Comparison of ENCODE assay signal across 8 cellular contexts in genomic region chr1:157073944-157074685, GRCh38. TPM values are rescaled to one million over a fixed set of nuclear protein-coding genes. Genes with fewer than 3 reads are reported as not detected.
DNase-seq lines count a peak whose midpoint lies in the region; FAIRE-seq and TF ChIP-seq lines count a peak whose summit lies in the region.

No MANE protein-coding gene starts in this region.

- dilution Hi-C loops in keratinocyte (cut with MboI; ENCODE audit: extremely low pct_ligation_motif_present, low sequenced_read_pairs): no loop called here

- no peaks in the 10 kb centered on the region for H3K9me1 ChIP-seq in keratinocyte (ENCODE audit: control insufficient read depth, extremely low read depth, insufficient read depth, low read length)

- TF ChIP-seq CTCF in breast epithelium (IDR thresholded peaks at IDR 0.05) (peak in 2 of 3 donors; percentile 29 to 54), keratinocyte (optimal IDR thresholded peaks at IDR 0.05 in 1 of 3, IDR thresholded peaks at IDR 0.05 in 1 of 3, conservative IDR thresholded peaks at IDR 0.05 in 1 of 3; ENCODE audit: extremely low read depth in 1 of 3, insufficient read depth in 2 of 3, low read length in 3 of 3) (peak; percentile 61 to 79 (median 65))

- TF ChIP-seq POLR2A in breast epithelium (IDR thresholded peaks at IDR 0.05): no peak
- no peak for TF ChIP-seq POLR2A in GM12892 (IDR thresholded peaks at IDR 0.05; ENCODE audit: low read depth, low read length)

- H3K9me3 ChIP-seq in breast epithelium: no peaks in the 10 kb centered on the region
- no peaks in the 10 kb centered on the region for H3K9me3 ChIP-seq in keratinocyte (ENCODE audit: control insufficient read depth, low read depth, low read length)

- no peak overlapping the region for H3K27ac ChIP-seq in breast epithelium
- H3K27ac ChIP-seq in keratinocyte (ENCODE audit: control insufficient read depth, insufficient read depth, low read length): no peak overlapping the region

- peak overlapping the region; percentile 77 for H2AFZ ChIP-seq in keratinocyte (ENCODE audit: control insufficient read depth, low read length)

- FAIRE-seq in keratinocyte (lab: Jason Lieb, UNC): peak; percentile 90
- FAIRE-seq in GM12892 (lab: Jason Lieb, UNC): no peak

- H4K20me1 ChIP-seq in keratinocyte (ENCODE audit: control insufficient read depth, extremely low read depth, insufficient read depth, low read length): no peaks in the 10 kb centered on the region

- H3K4me3 ChIP-seq in breast epithelium (peak overlapping the region in 2 of 3 donors; percentile 3 to 41), keratinocyte (ENCODE audit: control insufficient read depth in 2 of 3, extremely low read depth in 1 of 3, insufficient read depth in 2 of 3, low read depth in 1 of 3, low read length in 3 of 3) (no peak overlapping the region)

- H3K4me2 ChIP-seq in keratinocyte (ENCODE audit: control insufficient read depth, extremely low read depth, insufficient read depth, low read depth, low read length): peak overlapping the region; percentile 69

- intact Hi-C loops in breast epithelium (cut with DNase I; ENCODE audit: low total_unique reads): no loop called here

- H3K36me3 ChIP-seq in breast epithelium (no peaks in the 10 kb centered on the region), keratinocyte (ENCODE audit: control insufficient read depth in 2 of 2, extremely low read depth in 1 of 2, insufficient read depth in 2 of 2, low read length in 2 of 2) (no peaks in the 10 kb centered on the region)

- DNase-seq in DMS 273 treated with DMSO at 0.1 percent for 48 hours (lab: John Stamatoyannopoulos, UW) (peak; percentile 13), SK-MEL-5 (ENCODE audit: low read depth, low spot score) (peak; percentile 85), breast epithelium (ENCODE audit: low spot score in 2 of 2) (peak; percentile 31 to 68), keratinocyte (ENCODE audit: low read depth, low spot score) (peak; percentile 4), middle frontal gyrus (ENCODE audit: extremely low spot score, low spot score) (no peak), GM12892 (ENCODE audit: insufficient read length) (no peak)
- peak; percentile 32 to 63 for DNase-seq in stimulated activated CD4-positive, alpha-beta T cell treated with anti-CD3 and anti-CD28 coated beads, Interleukin-2, amount 100 ng/mL, for 24 hours

- H3K9ac ChIP-seq in keratinocyte (ENCODE audit: control insufficient read depth, extremely low read depth, insufficient read depth, low read length): no peak overlapping the region

- H3K4me1 ChIP-seq in breast epithelium (no peaks in the 10 kb centered on the region), keratinocyte (ENCODE audit: control insufficient read depth, extremely low read depth, insufficient read depth, low read length) (peaks cover 4% of the 10 kb centered on the region)

- TF ChIP-seq RAD21 in Ishikawa (IDR thresholded peaks at IDR 0.05; ENCODE audit: low read depth): peak; percentile 70

- H3K79me2 ChIP-seq in keratinocyte (ENCODE audit: control insufficient read depth, insufficient read depth, low read length): no peaks in the 10 kb centered on the region

- in situ Hi-C loops in SK-MEL-5 (cut with HindIII; ENCODE audit: low pct_unique_long_range_greater_than_20kb, low sequenced_read_pairs): no loop called here

- H3K27me3 ChIP-seq in breast epithelium (no peaks in the 10 kb centered on the region), keratinocyte (ENCODE audit: control insufficient read depth, extremely low read depth, insufficient read depth, low read length) (no peaks in the 10 kb centered on the region)

- no peak for TF ChIP-seq EP300 in Ishikawa (IDR thresholded peaks at IDR 0.05; ENCODE audit: borderline replicate concordance)

TF ChIP-seq in Ishikawa, 13 proteins besides CTCF, POLR2A, EP300 and RAD21:
- TF ChIP-seq YY1 (IDR thresholded peaks at IDR 0.05; ENCODE audit: low read depth) (no peak), TAF1 (IDR thresholded peaks at IDR 0.05; ENCODE audit: low read depth) (no peak), ZBTB7A (IDR thresholded peaks at IDR 0.05; ENCODE audit: low read depth) (no peak), MAX (IDR thresholded peaks at IDR 0.05) (no peak), NFIC (IDR thresholded peaks at IDR 0.05) (no peak), CREB1 (IDR thresholded peaks at IDR 0.05; ENCODE audit: low read depth) (no peak)
TF ChIP-seq in Ishikawa: peak in this region for 0.

RNA-seq across cellular contexts. Expression of gene ETV3L, which starts 25.5 kb away (rescaled TPM):
- not detected in 2 replicates for total RNA-seq in SK-MEL-5 (2014; rRNA removed; shearing (Covaris generic))
- not detected in 2 replicates for polyA plus RNA-seq in SK-MEL-5 (2015; cell fraction: cytosol; rRNA removed)
- not detected in 2 replicates for polyA plus RNA-seq in SK-MEL-5 (2015; cell fraction: nucleus; rRNA removed)
- not detected for total RNA-seq in breast epithelium
- polyA plus RNA-seq in keratinocyte: not detected in 3 replicates
- not detected for polyA plus RNA-seq in keratinocyte (2011; ENCODE audit: low read depth)
- polyA plus RNA-seq in keratinocyte (2011; cell fraction: cytosol; rRNA removed): not detected in 2 replicates
- polyA plus RNA-seq in keratinocyte (2011; cell fraction: nucleus; rRNA removed): not detected in 2 replicates
- polyA plus RNA-seq in keratinocyte (2012; ENCODE audit: low replicate concordance): not detected in 2 replicates
- polyA minus RNA-seq in keratinocyte: not detected in 3 replicates
- not detected for polyA minus RNA-seq in keratinocyte (2011; cell fraction: cytosol; rRNA and poly(A)+ RNA removed)
- polyA minus RNA-seq in keratinocyte (2011; cell fraction: nucleus; rRNA and poly(A)+ RNA removed): not detected in 2 replicates
- 1.5 TPM for polyA plus RNA-seq in GM12892 (2012; ENCODE audit: missing spikeins)

RNA-seq across cellular contexts. Expression of gene ARHGEF11, which starts 28.6 kb away (rescaled TPM):
- total RNA-seq in SK-MEL-5 (2014; rRNA removed; shearing (Covaris generic)): 37.9 and 40.9 TPM in 2 replicates
- 54.0 and 83.6 TPM in 2 replicates for polyA plus RNA-seq in SK-MEL-5 (2015; cell fraction: cytosol; rRNA removed)
- 85.3 and 88.7 TPM in 2 replicates for polyA plus RNA-seq in SK-MEL-5 (2015; cell fraction: nucleus; rRNA removed)
- total RNA-seq in breast epithelium: 10 to 100 TPM; 31.1 to 50.4 (median 33.1) TPM
- 7.8 to 13.0 TPM (median 8.0 TPM) in 3 replicates for polyA plus RNA-seq in keratinocyte
- 4.1 TPM for polyA plus RNA-seq in keratinocyte (2011; ENCODE audit: low read depth)
- polyA plus RNA-seq in keratinocyte (2011; cell fraction: cytosol; rRNA removed): 6.2 and 6.9 TPM in 2 replicates
- polyA plus RNA-seq in keratinocyte (2011; cell fraction: nucleus; rRNA removed): 19.2 and 24.4 TPM in 2 replicates
- polyA plus RNA-seq in keratinocyte (2012; ENCODE audit: low replicate concordance): 4.9 and 10.4 TPM in 2 replicates
- 15.5 to 28.8 TPM (median 15.6 TPM) in 3 replicates for polyA minus RNA-seq in keratinocyte
- 15.5 TPM for polyA minus RNA-seq in keratinocyte (2011; cell fraction: cytosol; rRNA and poly(A)+ RNA removed)
- polyA minus RNA-seq in keratinocyte (2011; cell fraction: nucleus; rRNA and poly(A)+ RNA removed): 17.9 and 26.5 TPM in 2 replicates
- polyA plus RNA-seq in GM12892 (2012; ENCODE audit: missing spikeins): 2.8 TPM

Comparison
In these comparisons a context has a peak if more than half of its experiments do, and no peak if none do; other contexts are left out.
1. DNase-seq: peak in DMS 273 treated with DMSO at 0.1 percent for 48 hours (single experiment), SK-MEL-5 (single experiment), breast epithelium (2 of 2), keratinocyte (single experiment) and stimulated activated CD4-positive, alpha-beta T cell treated with anti-CD3 and anti-CD28 coated beads, Interleukin-2, amount 100 ng/mL, for 24 hours (2 of 2); none in middle frontal gyrus (single experiment) and GM12892 (single experiment).
2. H3K4me3 ChIP-seq: peak in breast epithelium (2 of 3); none in keratinocyte (0 of 3).